ENCODE assay signal across 9 cellular contexts in the genomic region with DNA sequence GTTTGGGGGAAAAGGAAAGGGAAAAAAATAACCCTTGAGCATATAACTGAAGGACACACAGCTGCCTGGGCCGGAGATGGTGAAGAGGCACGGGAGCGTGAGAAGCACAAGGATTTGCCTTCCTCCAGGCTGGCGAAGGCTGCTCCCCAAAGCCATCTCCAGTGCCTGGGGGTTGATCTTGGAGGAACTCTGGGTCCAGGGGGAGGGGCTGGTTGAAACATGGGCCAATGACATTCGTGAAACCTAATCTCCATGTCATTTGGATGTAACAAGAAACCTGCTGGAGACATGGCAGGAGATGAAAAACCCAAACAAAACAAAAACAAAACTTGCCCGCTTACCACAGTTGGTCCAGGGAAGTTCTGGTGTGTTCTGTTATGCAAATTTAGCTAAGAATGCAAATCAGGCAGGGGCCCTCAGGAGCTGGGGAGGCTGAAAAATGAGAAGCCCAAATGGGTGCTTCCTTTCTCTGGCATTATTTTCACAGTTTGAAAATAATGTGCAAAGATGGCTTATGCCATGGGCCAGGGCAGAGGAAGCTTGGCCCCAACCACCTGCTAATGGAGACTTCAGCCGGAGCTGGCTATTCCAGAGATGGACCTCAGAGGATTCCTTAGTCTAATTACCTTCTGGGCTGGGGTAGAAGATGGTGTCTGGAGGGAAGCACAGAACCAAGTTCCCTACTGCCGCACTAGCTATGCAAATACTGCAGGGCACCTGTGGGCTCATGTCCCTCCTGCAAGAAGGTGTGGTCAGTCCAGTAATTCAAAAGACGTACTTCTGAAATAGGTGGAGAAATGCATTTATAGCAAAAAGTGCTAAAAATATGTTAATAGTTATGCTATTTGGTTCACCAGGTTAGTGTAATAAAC.
DNase-seq lines count a peak whose midpoint lies in the region; ATAC-seq and TF ChIP-seq lines count a peak whose summit lies in the region.
"Had no signal": no experiment of that assay in that cellular context is flagged by ENCODE, and none has a peak within 500 bp of the region (broad histone marks: within the 10 kb centered on the region; RNA-seq: fewer than 3 reads in every experiment).

No MANE protein-coding gene starts in this region.

- intact Hi-C loops in dendritic cell treated with granulocyte-macrophage colony-stimulating factor and Interleukin-4, amounts not matched to agents 40 ng/mL and 50 ng/mL, for 4 days (cut with micrococcal nuclease) = no loop called here

- H3K9me3 Mint-ChIP-seq in dendritic cell treated with granulocyte-macrophage colony-stimulating factor and Interleukin-4, amounts not matched to agents 40 ng/mL and 50 ng/mL, for 4 days = no peaks in the 10 kb centered on the region

- peak overlapping the region; percentile 64 for H3K27ac Mint-ChIP-seq in dendritic cell treated with granulocyte-macrophage colony-stimulating factor and Interleukin-4, amounts not matched to agents 40 ng/mL and 50 ng/mL, for 4 days

- peak overlapping the region in 4 of 7 experiments; percentile 2 to 27 (median 14) for H3K4me3 ChIP-seq in skin epidermis
- H3K4me3 ChIP-seq: right lobe of liver had no signal

- no peaks in the 10 kb centered on the region for H3K36me3 Mint-ChIP-seq in dendritic cell treated with granulocyte-macrophage colony-stimulating factor and Interleukin-4, amounts not matched to agents 40 ng/mL and 50 ng/mL, for 4 days (ENCODE audit: low read depth)

- peaks cover 28% of the 10 kb centered on the region for H3K27me3 Mint-ChIP-seq in dendritic cell treated with granulocyte-macrophage colony-stimulating factor and Interleukin-4, amounts not matched to agents 40 ng/mL and 50 ng/mL, for 4 days

- H3K27ac ChIP-seq in skin epidermis (peak overlapping the region in 15 of 21 experiments; percentile 16 to 79 (median 42)), foreskin keratinocyte (no peak overlapping the region)
- H3K27ac ChIP-seq: right lobe of liver had no signal

- H3K4me1 ChIP-seq in foreskin keratinocyte = no peaks in the 10 kb centered on the region
- H3K4me1 ChIP-seq: right lobe of liver had no signal

- H3K4me3 Mint-ChIP-seq in dendritic cell treated with granulocyte-macrophage colony-stimulating factor and Interleukin-4, amounts not matched to agents 40 ng/mL and 50 ng/mL, for 4 days = peak overlapping the region; percentile 60

- TF ChIP-seq CTCF in foreskin keratinocyte (conservative IDR thresholded peaks at IDR 0.05) = no peak

- DNase-seq in NCI-H146 treated with DMSO at 0.1 percent for 48 hours (lab: John Stamatoyannopoulos, UW; ENCODE audit: unreplicated experiment) (no peak), NCI-H2227 (lab: John Stamatoyannopoulos, UW; ENCODE audit: unreplicated experiment) (no peak), foreskin keratinocyte (no peak)

- peaks cover 59% of the 10 kb centered on the region for H3K4me1 Mint-ChIP-seq in dendritic cell treated with granulocyte-macrophage colony-stimulating factor and Interleukin-4, amounts not matched to agents 40 ng/mL and 50 ng/mL, for 4 days (ENCODE audit: low read depth)

- ATAC-seq in GM18502 (IDR thresholded peaks at IDR 0.05; ENCODE audit: poor library complexity, unreplicated experiment) (peak; percentile 57), GM21390 (IDR thresholded peaks at IDR 0.05; ENCODE audit: unreplicated experiment) (peak; percentile 51), HG03575 (IDR thresholded peaks at IDR 0.05; ENCODE audit: extremely low read depth, insufficient number of reproducible peaks, low FRiP score, unreplicated experiment) (peak; percentile 26), foreskin keratinocyte (no peak)

- peaks cover 26% of the 10 kb centered on the region for H3K27me3 ChIP-seq in foreskin keratinocyte
- H3K27me3 ChIP-seq: right lobe of liver had no signal
